13 cellular contexts compared by ENCODE assay signal in genomic region chr20:47276251-47276650, GRCh38.
DNase-seq lines count a peak whose midpoint lies in the region; TF ChIP-seq lines count a peak whose summit lies in the region.
"Had no signal": no experiment of that assay in that cellular context is flagged by ENCODE, and none has a peak within 500 bp of the region (broad histone marks: within the 10 kb centered on the region; RNA-seq: fewer than 3 reads in every experiment).

No MANE protein-coding gene starts in this region.

- no peaks in the 10 kb centered on the region for H3K9me3 Mint-ChIP-seq in T-helper 1 cell treated with Interleukin-12 subunit alpha and Interleukin-12 subunit beta and Interleukin-4 antibody, amounts not matched to agents 30 μg/mL and 1 μg/mL, for 36 hours

- 89 to 99% methylated on average over 12 to 19 of the region's 20 CpGs for WGBS in esophagus squamous epithelium, 2 donors
- WGBS in stomach, 5 donors: 95 to 97% (median 96%) methylated on average over 13 to 20 of the region's 20 CpGs

- H3K4me3 ChIP-seq in esophagus squamous epithelium (no peak overlapping the region), stomach (no peak overlapping the region)
- H3K4me3 ChIP-seq: ovary had no signal

- H3K27me3 ChIP-seq in esophagus squamous epithelium: no peaks in the 10 kb centered on the region
- no peaks in the 10 kb centered on the region for H3K27me3 ChIP-seq in stomach
- H3K27me3 ChIP-seq: ovary had no signal

- H3K36me3 ChIP-seq in esophagus squamous epithelium (peaks cover 10 to 70% (median 10%) of the 10 kb centered on the region in 3 donors), stomach (peaks cover 41 to 77% (median 64%) of the 10 kb centered on the region in 4 donors)
- H3K36me3 ChIP-seq: ovary had no signal

- H3K27ac ChIP-seq in VCaP (peak overlapping the region; percentile 18; the same call in 1 of the 2 replicates), esophagus squamous epithelium (peak overlapping the region in 3 of 4 donors; percentile 83 to 85 (median 84)), stomach (peak overlapping the region in 4 of 5 donors; percentile 63 to 87 (median 84))

- no peak overlapping the region for H3K4me3 Mint-ChIP-seq in T-helper 1 cell treated with Interleukin-12 subunit alpha and Interleukin-12 subunit beta and Interleukin-4 antibody, amounts not matched to agents 30 μg/mL and 1 μg/mL, for 36 hours

- TF ChIP-seq POLR2A in esophagus squamous epithelium (IDR thresholded peaks at IDR 0.05) (no peak), stomach (IDR thresholded peaks at IDR 0.05) (no peak)

- CTCF ChIA-PET in HEK293T (lab: Yijun Ruan, JAX): no interaction called here

- peak overlapping the region; percentile 37 for H3K27ac Mint-ChIP-seq in T-helper 1 cell treated with Interleukin-12 subunit alpha and Interleukin-12 subunit beta and Interleukin-4 antibody, amounts not matched to agents 30 μg/mL and 1 μg/mL, for 36 hours

- POLR2A ChIA-PET in HEK293T (lab: Yijun Ruan, JAX): no interaction called here

- intact Hi-C loops in esophagus squamous epithelium (cut with DNase I) (no loop called here), stomach (cut with DNase I; ENCODE audit: low total_unique reads) (no loop called here)

- no peaks in the 10 kb centered on the region for H3K9me3 ChIP-seq in esophagus squamous epithelium
- H3K9me3 ChIP-seq in stomach: no peaks in the 10 kb centered on the region
- H3K9me3 ChIP-seq: ovary had no signal

- peaks cover 10 to 62% (median 52%) of the 10 kb centered on the region in 3 donors for H3K4me1 ChIP-seq in esophagus squamous epithelium
- H3K4me1 ChIP-seq in stomach: peaks cover 36 to 67% (median 53%) of the 10 kb centered on the region in 4 donors

- H3K4me1 Mint-ChIP-seq in T-helper 1 cell treated with Interleukin-12 subunit alpha and Interleukin-12 subunit beta and Interleukin-4 antibody, amounts not matched to agents 30 μg/mL and 1 μg/mL, for 36 hours (ENCODE audit: low read depth): peaks cover 29% of the 10 kb centered on the region

- TF ChIP-seq EP300 in stomach (IDR thresholded peaks at IDR 0.05): no peak

- DNase-seq in T-helper 1 cell (no peak), esophagus squamous epithelium (lab: John Stamatoyannopoulos, UW) (no peak), stomach (no peak), nucleus accumbens (lab: John Stamatoyannopoulos, UW) (no peak), HEK293T (ENCODE audit: extremely low spot score) (no peak)
- no peak for DNase-seq in activated effector memory CD4-positive, alpha-beta T cell treated with Interleukin-2 at 50 U/mL for 16 hours
- DNase-seq: 8988T; amniotic stem cell; NCI-H2171; stimulated activated CD4-positive, alpha-beta T cell treated with anti-CD3 and anti-CD28 coated beads, Interleukin-2, amount 100 ng/mL, for 48 hours had no signal

- H3K36me3 Mint-ChIP-seq in T-helper 1 cell treated with Interleukin-12 subunit alpha and Interleukin-12 subunit beta and Interleukin-4 antibody, amounts not matched to agents 30 μg/mL and 1 μg/mL, for 36 hours (ENCODE audit: low read depth): peaks cover 46% of the 10 kb centered on the region

- no peaks in the 10 kb centered on the region for H3K27me3 Mint-ChIP-seq in T-helper 1 cell treated with Interleukin-12 subunit alpha and Interleukin-12 subunit beta and Interleukin-4 antibody, amounts not matched to agents 30 μg/mL and 1 μg/mL, for 36 hours (ENCODE audit: low read depth)

- TF ChIP-seq CTCF in VCaP (conservative IDR thresholded peaks at IDR 0.05): no peak
- TF ChIP-seq CTCF in esophagus squamous epithelium (IDR thresholded peaks at IDR 0.05): no peak
- TF ChIP-seq CTCF in stomach (IDR thresholded peaks at IDR 0.05): no peak

TF ChIP-seq in HEK293T, 16 proteins besides CTCF, POLR2A, EP300 and RAD21:
- TF ChIP-seq LEF1 (IDR thresholded peaks at IDR 0.05; ENCODE audit: borderline replicate concordance) (no peak), BHLHE40 (IDR thresholded peaks at IDR 0.05; ENCODE audit: borderline replicate concordance) (no peak), SUZ12 (IDR thresholded peaks at IDR 0.05) (no peak), TARDBP (IDR thresholded peaks at IDR 0.05) (no peak), FOXA1 (IDR thresholded peaks at IDR 0.05) (no peak), NFRKB (IDR thresholded peaks at IDR 0.05) (no peak), HDGF (IDR thresholded peaks at IDR 0.05; ENCODE audit: borderline replicate concordance) (no peak), CTBP1 (IDR thresholded peaks at IDR 0.05; ENCODE audit: borderline replicate concordance) (no peak), PKNOX1 (IDR thresholded peaks at IDR 0.05) (no peak), SP1 (IDR thresholded peaks at IDR 0.05) (no peak), ARNT (IDR thresholded peaks at IDR 0.05) (no peak), L3MBTL2 (conservative IDR thresholded peaks at IDR 0.05) (no peak)

Comparison
In these comparisons a context has a peak if more than half of its experiments do, and no peak if none do; other contexts are left out.
1. H3K27ac ChIP-seq: peak in every context shown above with its lines; median percentile 84 in stomach; 84 in esophagus squamous epithelium; 18 in VCaP.